In genomic region chr18:58241026-58241679, GRCh38 we compare ENCODE assay signal across 13 cellular contexts.
A peak's percentile ranks its signal among the peaks of the same experiment; 100 is the strongest.
DNase-seq lines count a peak whose midpoint lies in the region; ATAC-seq and TF ChIP-seq lines count a peak whose summit lies in the region.
"Had no signal": no experiment of that assay in that cellular context is flagged by ENCODE, and none has a peak within 500 bp of the region (broad histone marks: within the 10 kb centered on the region; RNA-seq: fewer than 3 reads in every experiment).

No MANE protein-coding gene starts in this region.

- intact Hi-C loops in A673 (cut with micrococcal nuclease; ENCODE audit: unreplicated experiment) (no loop called here), left colon (cut with DNase I, micrococcal nuclease) (no loop called here)

- H3K27me3 ChIP-seq in A673 (replicated peaks; ENCODE audit: insufficient read depth, low read depth, low read length, poor library complexity) = no peaks in the 10 kb centered on the region
- H3K27me3 ChIP-seq in GM23248 (replicated peaks; ENCODE audit: insufficient read depth) = no peaks in the 10 kb centered on the region
- no peaks in the 10 kb centered on the region for H3K27me3 ChIP-seq in osteoblast (ENCODE audit: insufficient read depth, low read length)
- H3K27me3 ChIP-seq: BE2C had no signal

- TF ChIP-seq CTCF in A673 (conservative IDR thresholded peaks at IDR 0.05; ENCODE audit: low read depth, low read length) (no peak), brain (conservative IDR thresholded peaks at IDR 0.05) (no peak), osteoblast (IDR thresholded peaks at IDR 0.05; ENCODE audit: extremely low read depth, low read depth, low read length) (no peak)

- peaks cover 59% of the 10 kb centered on the region for H3K4me1 Mint-ChIP-seq in brain

- DNase-seq in A673 (ENCODE audit: low spot score) (no peak), GM23248 (no peak), osteoblast (ENCODE audit: insufficient read length, low spot score, missing footprints) (no peak), T-helper 9 cell (no peak), left colon (no peak)
- DNase-seq: BE2C; CD8-positive, alpha-beta T cell; NK-92 treated with Interleukin-12 subunit alpha and Interleukin-12 subunit beta, amount 100 ng/mL, for 24 hours; SK-N-SH had no signal

- H3K9me3 ChIP-seq in A673 (ENCODE audit: low read depth, low read length, poor library complexity, severe bottlenecking) (no peaks in the 10 kb centered on the region), GM23248 (ENCODE audit: low read depth) (no peaks in the 10 kb centered on the region), osteoblast (ENCODE audit: low read depth, low read length) (no peaks in the 10 kb centered on the region)
- H3K9me3 ChIP-seq: BE2C, SK-N-SH had no signal

- no peaks in the 10 kb centered on the region for H3K9me3 Mint-ChIP-seq in brain
- H3K9me3 Mint-ChIP-seq: CD8-positive, alpha-beta T cell; IgD-negative memory B cell had no signal

- no peak overlapping the region for H3K9ac ChIP-seq in GM23248
- H3K9ac ChIP-seq: SK-N-SH had no signal

- H3K27ac Mint-ChIP-seq in brain = peak overlapping the region in 4 of 5 experiments; percentile 62 to 90 (median 79)
- H3K27ac Mint-ChIP-seq: CD8-positive, alpha-beta T cell had no signal

- H3K9me2 ChIP-seq in GM23248 (ENCODE audit: insufficient read depth) = no peaks in the 10 kb centered on the region
- H3K9me2 ChIP-seq: SK-N-SH had no signal

- POLR2A ChIA-PET in A673 (lab: Charles Lee; ENCODE audit: low non-redundant PET) = interaction anchor here (0.5 kb wide), 1 partner anchor 10 kb away, joined by 21 read pairs; no protein-coding TSS in a partner anchor

- H3K27me3 Mint-ChIP-seq in brain = no peaks in the 10 kb centered on the region
- H3K27me3 Mint-ChIP-seq: IgD-negative memory B cell had no signal

- CTCF ChIA-PET in A673 (lab: Charles Lee) = interaction anchor here (0.6 kb wide), 1 partner anchor 160 kb away, joined by 7 read pairs; no protein-coding TSS in a partner anchor

- peak overlapping the region in 1 of 5 experiments; percentile 37 for H3K4me3 Mint-ChIP-seq in brain
- H3K4me3 Mint-ChIP-seq: CD8-positive, alpha-beta T cell; IgD-negative memory B cell had no signal

- H3K4me3 ChIP-seq in A673 (ENCODE audit: low read depth, low read length, poor library complexity, severe bottlenecking) (no peak overlapping the region), GM23248 (no peak overlapping the region), osteoblast (ENCODE audit: insufficient read depth, low read length) (no peak overlapping the region)

- H3K27ac ChIP-seq in A673 (ENCODE audit: low read depth, low read length, poor library complexity, severe bottlenecking) (peak overlapping the region; percentile 41), GM23248 (peak overlapping the region; percentile 16; the same call in 1 of the 2 replicates), osteoblast (ENCODE audit: low read depth, low read length) (peak overlapping the region; percentile 2)

- H4K20me1 ChIP-seq in GM23248 (ENCODE audit: insufficient read depth) (no peaks in the 10 kb centered on the region), osteoblast (ENCODE audit: insufficient read depth, low read length) (peaks cover 6% of the 10 kb centered on the region)

- 88 to 92% methylated on average over 6 of the region's 6 CpGs for WGBS in GM23248 (ENCODE audit: low coverage in 1 of 2, low lambda C conversion rate in 2 of 2, missing lambda C conversion rate in 2 of 2), 2 experiments

- H3F3A ChIP-seq in GM23248 (ENCODE audit: insufficient read depth) = peaks cover 7% of the 10 kb centered on the region

- peaks cover 25% of the 10 kb centered on the region for H3K4me1 ChIP-seq in A673 (ENCODE audit: insufficient read depth, low read length, poor library complexity, severe bottlenecking)
- H3K4me1 ChIP-seq in GM23248 (ENCODE audit: insufficient read depth) = peaks cover 6% of the 10 kb centered on the region
- peaks cover 12% of the 10 kb centered on the region for H3K4me1 ChIP-seq in osteoblast (ENCODE audit: insufficient read depth, low read length)
- H3K4me1 ChIP-seq: BE2C had no signal

- no peak for ATAC-seq in GM19397 (IDR thresholded peaks at IDR 0.05; ENCODE audit: unreplicated experiment)
- ATAC-seq in left colon = no peak
- ATAC-seq in GM19023 (IDR thresholded peaks at IDR 0.05; ENCODE audit: unreplicated experiment) = no peak
- ATAC-seq: CD8-positive, alpha-beta T cell had no signal

- H3K79me2 ChIP-seq in GM23248 (ENCODE audit: insufficient read depth) (no peaks in the 10 kb centered on the region), osteoblast (ENCODE audit: insufficient read depth, low read length) (peaks cover 22% of the 10 kb centered on the region)

- no peaks in the 10 kb centered on the region for H3K36me3 Mint-ChIP-seq in brain
- H3K36me3 Mint-ChIP-seq: CD8-positive, alpha-beta T cell had no signal

- H3K4me2 ChIP-seq in GM23248 (ENCODE audit: unreplicated experiment) = no peak overlapping the region
- peak overlapping the region; percentile 49 for H3K4me2 ChIP-seq in osteoblast (ENCODE audit: insufficient read depth, low read length)
- H3K4me2 ChIP-seq: SK-N-SH had no signal

- H2AFZ ChIP-seq in GM23248 (no peak overlapping the region), osteoblast (ENCODE audit: low read length) (no peak overlapping the region)

- H3K36me3 ChIP-seq in A673 (ENCODE audit: insufficient read depth, low read length, poor library complexity, severe bottlenecking) (no peaks in the 10 kb centered on the region), GM23248 (ENCODE audit: low read depth) (no peaks in the 10 kb centered on the region), osteoblast (ENCODE audit: insufficient read depth, low read length) (no peaks in the 10 kb centered on the region)
- H3K36me3 ChIP-seq: BE2C had no signal

- no TSS peak for BruUV-seq in A673 (replicated peaks; lab: Mats Ljungman, UMichigan)

- in situ Hi-C loops in GM23248 (cut with MboI) = no loop called here
